7 cellular contexts compared by ENCODE assay signal in the genomic region with DNA sequence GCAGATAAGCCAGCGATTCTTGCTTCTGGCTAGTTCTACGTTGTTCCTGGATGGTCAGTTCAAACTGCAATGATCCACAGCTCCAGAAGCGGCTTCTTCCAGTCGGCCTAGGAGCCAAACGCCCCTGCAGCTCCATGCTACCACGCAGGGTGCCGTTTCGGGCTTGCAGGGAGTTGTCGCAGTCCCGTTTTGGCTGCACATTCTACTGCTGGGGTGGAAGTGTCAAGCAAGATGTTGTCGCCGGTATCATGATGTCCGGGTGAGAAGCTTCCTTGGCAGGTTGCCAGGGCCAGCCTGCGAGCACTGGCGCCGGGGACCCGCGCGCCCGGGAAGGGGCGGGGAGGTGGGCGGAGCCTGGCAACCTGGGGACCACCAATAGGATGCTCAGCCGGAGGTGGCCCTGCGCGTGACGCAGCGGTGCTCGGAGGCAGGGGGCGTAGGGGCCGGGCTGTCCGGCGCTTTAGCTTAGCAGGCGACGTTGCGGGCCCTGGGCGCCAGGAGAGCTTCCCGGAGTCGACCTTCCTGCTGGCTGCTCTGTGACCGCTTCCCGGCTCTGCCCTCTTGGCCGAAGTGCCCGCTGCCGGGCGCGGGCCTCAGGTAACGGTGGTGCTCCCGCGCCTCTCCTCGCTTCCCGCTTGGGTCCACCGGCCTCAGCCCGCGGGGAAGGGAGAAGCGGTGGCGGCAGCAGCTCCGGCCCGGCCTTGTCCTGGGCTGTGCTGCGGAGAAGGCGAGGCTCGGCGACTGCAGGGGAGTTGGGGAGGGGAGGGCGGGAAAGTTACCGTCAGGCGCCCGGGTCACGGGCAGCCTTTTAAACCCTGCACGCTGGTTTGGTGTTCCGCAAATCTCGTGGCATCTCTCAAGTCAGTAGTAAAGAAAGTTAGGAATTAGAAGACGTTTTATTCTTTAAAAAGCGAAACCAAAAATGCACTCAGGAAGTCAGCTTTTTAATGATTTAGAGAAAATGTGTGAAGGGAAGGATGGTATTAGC. TPM values are rescaled to one million over a fixed set of nuclear protein-coding genes. Genes with fewer than 3 reads are reported as not detected.
DNase-seq lines count a peak whose midpoint lies in the region; ATAC-seq lines count a peak whose summit lies in the region.

A gene (plus strand): TSS at position 458 of the 988 bp plus-strand sequence. CDS start 8,888 bp downstream, outside the sequence.

- DNase-seq in NCI-H187 treated with DMSO at 0.1 percent for 48 hours (lab: John Stamatoyannopoulos, UW) (peak; percentile 76), T1000 (lab: John Stamatoyannopoulos, UW) (peak; percentile 89), astrocyte of the hippocampus (ENCODE audit: low read depth, low spot score) (peak; percentile 97), hippocampal formation (lab: John Stamatoyannopoulos, UW) (peak; percentile 86 to 89), sciatic nerve (ENCODE audit: low spot score) (peak; percentile 98)

- peak; percentile 95 for ATAC-seq in GM18502 (IDR thresholded peaks at IDR 0.05; ENCODE audit: poor library complexity, unreplicated experiment)
- peak; percentile 94 for ATAC-seq in HG02938 (IDR thresholded peaks at IDR 0.05; ENCODE audit: unreplicated experiment)
- ATAC-seq in sciatic nerve: peak; percentile 99

- intact Hi-C loops in sciatic nerve (cut with DNase I): loop anchor here (10.0 kb wide), 1 partner anchor 61 kb away; no protein-coding TSS in a partner anchor

RNA-seq across cellular contexts. Expression of the gene that starts here (rescaled TPM):
- total RNA-seq in sciatic nerve: 31.3 TPM

Comparison
In these comparisons a context has a peak if more than half of its experiments do, and no peak if none do; other contexts are left out.
1. Peak in every context shown above with its lines: DNase-seq and ATAC-seq.